Comparison of ENCODE assay signal across 8 cellular contexts in genomic region chr15:68553994-68554715, GRCh38. TPM values are rescaled to one million over a fixed set of nuclear protein-coding genes. Genes with fewer than 3 reads are reported as not detected.
A peak's percentile ranks its signal among the peaks of the same experiment; 100 is the strongest.
DNase-seq lines count a peak whose midpoint lies in the region; ATAC-seq and TF ChIP-seq lines count a peak whose summit lies in the region.

No MANE protein-coding gene starts in this region.

- ATAC-seq in HCT116 (peak; percentile 84), GM18867 (IDR thresholded peaks at IDR 0.05; ENCODE audit: unreplicated experiment) (no peak)

- no peak overlapping the region for H3K9ac ChIP-seq in HCT116 (ENCODE audit: low read length)

- no peaks in the 10 kb centered on the region for H3K36me3 ChIP-seq in BE2C
- no peaks in the 10 kb centered on the region for H3K36me3 ChIP-seq in HCT116 (ENCODE audit: control insufficient read depth in 1 of 2, insufficient read depth in 2 of 2, low read length in 2 of 2)
- H3K36me3 ChIP-seq in effector memory CD4-positive, alpha-beta T cell (ENCODE audit: control insufficient read depth, insufficient read depth, low read length), result no peaks in the 10 kb centered on the region
- no peaks in the 10 kb centered on the region for H3K36me3 ChIP-seq in stomach

- no peaks in the 10 kb centered on the region for H3K79me2 ChIP-seq in HCT116 (ENCODE audit: insufficient read depth, low read length)

- TF ChIP-seq RAD21 in HCT116 (IDR thresholded peaks at IDR 0.05; ENCODE audit: low read depth), result peak; percentile 86

- TF ChIP-seq POLR2A in HCT116 (IDR thresholded peaks at IDR 0.05; ENCODE audit: borderline replicate concordance, extremely low read depth, insufficient read depth, insufficient read length) (no peak), stomach (IDR thresholded peaks at IDR 0.05) (no peak)

- POLR2A ChIA-PET in HCT116 (lab: Charles Lee), result no interaction called here

- peak; percentile 84 for DNase-seq in BE2C
- peak; percentile 54 for DNase-seq in HCT116 (ENCODE audit: low read depth, low spot score)
- DNase-seq in NCI-H748 treated with DMSO at 0.1 percent for 48 hours (lab: John Stamatoyannopoulos, UW), result peak; percentile 43
- DNase-seq in activated CD8-positive, alpha-beta memory T cell treated with anti-CD3 and anti-CD28 coated beads for 1 hour (ENCODE audit: extremely low read depth in 1 of 2, low read depth in 1 of 2), result peak; percentile 10 to 33
- peak in 2 of 3 donors; percentile 22 to 42 for DNase-seq in effector memory CD4-positive, alpha-beta T cell
- DNase-seq in mucosa of gallbladder (ENCODE audit: low spot score), result peak; percentile 67
- DNase-seq in stomach, result peak; percentile 67

- H3K27me3 ChIP-seq in BE2C, result no peaks in the 10 kb centered on the region
- H3K27me3 ChIP-seq in HCT116 (ENCODE audit: insufficient read depth, low read length), result peaks cover 4% of the 10 kb centered on the region; the same call in 1 of the 2 replicates
- H3K27me3 ChIP-seq in effector memory CD4-positive, alpha-beta T cell (replicated peaks; ENCODE audit: control insufficient read depth, insufficient read depth, low read length, poor library complexity, severe bottlenecking), result peaks cover 5% of the 10 kb centered on the region
- peaks cover 0 to 62% (median 16%) of the 10 kb centered on the region in 3 donors for H3K27me3 ChIP-seq in stomach

- 37 to 53% (median 42%) methylated on average over 7 to 10 of the region's 10 CpGs for WGBS in stomach, 5 donors

- BruUV-seq in HCT116 (replicated peaks; lab: Mats Ljungman, UMichigan), result no TSS peak

- CTCF ChIA-PET in HCT116 (lab: Charles Lee), result interaction anchor here (0.8 to 3.9 kb wide), 16 partner anchors 9 to 480 kb away, joined by 3 to 98 read pairs (median 4); no protein-coding TSS in a partner anchor

- H3K4me3 ChIP-seq in BE2C (ENCODE audit: low read depth, low read length) (no peak overlapping the region), HCT116 (replicated peaks in 1 of 2; ENCODE audit: low read depth in 1 of 2, low read length in 2 of 2) (no peak overlapping the region), stomach (no peak overlapping the region)
- H3K4me3 ChIP-seq in effector memory CD4-positive, alpha-beta T cell (ENCODE audit: insufficient read depth, low read depth, low read length, poor library complexity, severe bottlenecking), result no peak overlapping the region

- H4K20me1 ChIP-seq in HCT116 (ENCODE audit: insufficient read depth), result no peaks in the 10 kb centered on the region

- H2AFZ ChIP-seq in HCT116 (ENCODE audit: low read depth, low read length, poor library complexity, severe bottlenecking), result no peak overlapping the region

- no peaks in the 10 kb centered on the region for H3K9me2 ChIP-seq in HCT116 (ENCODE audit: insufficient read depth)

- no peak for TF ChIP-seq EP300 in stomach (IDR thresholded peaks at IDR 0.05)

- H3K27ac ChIP-seq in HCT116 (ENCODE audit: low read depth, low read length) (no peak overlapping the region), stomach (no peak overlapping the region)
- H3K27ac ChIP-seq in effector memory CD4-positive, alpha-beta T cell (ENCODE audit: insufficient read depth, low read length, poor library complexity, severe bottlenecking), result no peak overlapping the region

- intact Hi-C loops in HCT116 (cut with micrococcal nuclease), result loop anchor here (1.0 to 5.0 kb wide), 4 partner anchors 120 to 371 kb away; no protein-coding TSS in a partner anchor
- intact Hi-C loops in stomach (cut with DNase I; ENCODE audit: low total_unique reads), result loop anchor here (5.0 kb wide), 1 partner anchor 118 kb away; no protein-coding TSS in a partner anchor

- peak; percentile 86 for TF ChIP-seq CTCF in BE2C (IDR thresholded peaks at IDR 0.05; ENCODE audit: low read depth, low read length)
- TF ChIP-seq CTCF in HCT116 (IDR thresholded peaks at IDR 0.05 in 2 of 3, conservative IDR thresholded peaks at IDR 0.05 in 1 of 3; ENCODE audit: borderline replicate concordance in 1 of 3, insufficient read depth in 1 of 3, low read depth in 2 of 3, low read length in 2 of 3), result peak; percentile 64 to 83 (median 68); a peak in 5 of 6 replicates
- peak in 5 of 7 experiments; percentile 44 to 78 (median 51) for TF ChIP-seq CTCF in stomach (IDR thresholded peaks at IDR 0.05)

- RAD21 ChIA-PET in HCT116 (lab: Charles Lee; ENCODE audit: low non-redundant PET in 1 of 2, low total read pairs in 2 of 2, uncharacterized antibody in 2 of 2, unreplicated experiment in 2 of 2), result interaction anchor here (0.6 to 3.1 kb wide), 6 partner anchors 120 to 371 kb away, joined by 3 to 28 read pairs (median 6); no protein-coding TSS in a partner anchor

- no peaks in the 10 kb centered on the region for H3K9me3 ChIP-seq in BE2C
- no peaks in the 10 kb centered on the region for H3K9me3 ChIP-seq in HCT116 (ENCODE audit: control insufficient read depth in 1 of 2, insufficient read depth in 1 of 2, low read depth in 1 of 2, low read length in 2 of 2)
- H3K9me3 ChIP-seq in effector memory CD4-positive, alpha-beta T cell (ENCODE audit: control insufficient read depth, low read length), result no peaks in the 10 kb centered on the region
- no peaks in the 10 kb centered on the region for H3K9me3 ChIP-seq in stomach

- H3K4me1 ChIP-seq in BE2C (peaks cover 6% of the 10 kb centered on the region; the same call in 1 of the 2 replicates), HCT116 (ENCODE audit: control insufficient read depth in 1 of 2, insufficient read depth in 2 of 2, low read length in 2 of 2) (peaks cover 0 to under 1% of the 10 kb centered on the region in 2 experiments; a peak in 1 of 4 replicates), stomach (peaks cover 4 to 13% (median 5%) of the 10 kb centered on the region in 4 donors)
- H3K4me1 ChIP-seq in effector memory CD4-positive, alpha-beta T cell (ENCODE audit: control insufficient read depth, insufficient read depth, low read length, poor library complexity, severe bottlenecking), result peaks cover under 1% of the 10 kb centered on the region

- H3K4me2 ChIP-seq in HCT116 (ENCODE audit: low read length), result no peak overlapping the region

TF ChIP-seq in HCT116, 20 proteins besides CTCF, POLR2A, EP300 and RAD21:
- no peak for TF ChIP-seq SRF (IDR thresholded peaks at IDR 0.05; ENCODE audit: low read depth)
- TF ChIP-seq CEBPB (IDR thresholded peaks at IDR 0.05; ENCODE audit: low read depth), result no peak
- TF ChIP-seq SIN3A (IDR thresholded peaks at IDR 0.05; ENCODE audit: low read depth), result no peak
- no peak for TF ChIP-seq ZBTB33 (IDR thresholded peaks at IDR 0.05; ENCODE audit: extremely low read depth, insufficient replicate concordance, low read length)
- no peak for TF ChIP-seq YY1 (IDR thresholded peaks at IDR 0.05; ENCODE audit: extremely low read depth, insufficient replicate concordance, low read depth, low read length)
- no peak for TF ChIP-seq EZH2phosphoT487 (IDR thresholded peaks at IDR 0.05; ENCODE audit: borderline replicate concordance)
- TF ChIP-seq JUND (IDR thresholded peaks at IDR 0.05), result no peak
- TF ChIP-seq ZFX (IDR thresholded peaks at IDR 0.05), result no peak
TF ChIP-seq in HCT116: peak in this region for 0.

RNA-seq across cellular contexts. Expression of gene CORO2B, which starts 24.6 kb away (rescaled TPM):
- 23.7 TPM for polyA plus RNA-seq in BE2C (2012; ENCODE audit: insufficient read depth, insufficient read length, low read depth)
- total RNA-seq in HCT116 (2021; ENCODE audit: unreplicated experiment) (2.8 TPM), mucosa of gallbladder (2.9 TPM), stomach (1 to 10 TPM in 3 of 5 donors, under 1 TPM in 1, not detected in 1; 0.89 to 2.8 (median 1.7) TPM)
- 2.2 and 3.2 TPM in 2 replicates for polyA plus RNA-seq in HCT116 (2012)
- 1 to 10 TPM; 1.2 to 3.7 (median 3.2) TPM for polyA plus RNA-seq in stomach

Comparison
In these comparisons a context has a peak if more than half of its experiments do, and no peak if none do; other contexts are left out.
1. DNase-seq: peak in every context shown above with its lines; median percentile 84 in BE2C; 67 in mucosa of gallbladder; 67 in stomach; 54 in HCT116; 43 in NCI-H748 treated with DMSO at 0.1 percent for 48 hours; 32 in effector memory CD4-positive, alpha-beta T cell; 22 in activated CD8-positive, alpha-beta memory T cell treated with anti-CD3 and anti-CD28 coated beads for 1 hour.